Comparison of ENCODE assay signal across 1 cellular context in the genomic region with DNA sequence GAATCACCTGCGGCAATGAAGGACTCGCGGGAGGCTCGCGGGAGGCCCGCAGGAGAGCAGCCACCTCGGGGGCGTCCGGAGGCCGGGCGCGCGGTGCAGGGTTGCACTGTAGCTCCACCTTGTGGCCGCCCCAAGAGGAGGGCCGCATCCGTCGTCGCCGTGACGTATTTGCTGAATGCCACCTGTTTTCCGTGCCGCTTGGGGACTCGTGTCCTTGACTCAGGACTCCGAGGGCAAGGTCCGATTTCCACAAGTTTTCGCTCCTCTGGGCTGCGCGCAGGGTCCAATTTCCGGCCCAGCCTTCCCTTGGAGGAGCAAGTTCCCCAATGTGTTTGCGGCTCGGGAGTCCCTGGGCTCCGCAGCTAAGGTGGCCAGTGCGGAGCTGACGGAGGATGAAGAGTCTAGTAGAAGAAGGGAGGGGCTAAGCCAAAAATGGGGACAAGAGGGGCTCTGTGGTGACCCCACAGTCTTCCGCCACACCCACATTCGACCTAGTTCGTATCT.
A peak's percentile ranks its signal among the peaks of the same experiment; 100 is the strongest.
TF ChIP-seq lines count a peak whose summit lies in the region.

No MANE protein-coding gene starts in this region.

TF ChIP-seq in GM12878, 131 proteins besides CTCF, POLR2A, EP300 and RAD21 (continued from another document):
- TF ChIP-seq, protein P1, sequence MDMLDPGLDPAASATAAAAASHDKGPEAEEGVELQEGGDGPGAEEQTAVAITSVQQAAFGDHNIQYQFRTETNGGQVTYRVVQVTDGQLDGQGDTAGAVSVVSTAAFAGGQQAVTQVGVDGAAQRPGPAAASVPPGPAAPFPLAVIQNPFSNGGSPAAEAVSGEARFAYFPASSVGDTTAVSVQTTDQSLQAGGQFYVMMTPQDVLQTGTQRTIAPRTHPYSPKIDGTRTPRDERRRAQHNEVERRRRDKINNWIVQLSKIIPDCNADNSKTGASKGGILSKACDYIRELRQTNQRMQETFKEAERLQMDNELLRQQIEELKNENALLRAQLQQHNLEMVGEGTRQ (IDR thresholded peaks at IDR 0.05; ENCODE audit: borderline replicate concordance, low read depth, low read length), result no peak
- TF ChIP-seq CEBPB (IDR thresholded peaks at IDR 0.05; ENCODE audit: borderline replicate concordance in 1 of 2, low read depth in 2 of 2, low read length in 2 of 2), result no peak
- 0 out of 2 replicates have a peak, but pooled peaks have one; percentile 4 for TF ChIP-seq RUNX3 (IDR thresholded peaks at IDR 0.05; ENCODE audit: low read length)
- TF ChIP-seq, protein P2, sequence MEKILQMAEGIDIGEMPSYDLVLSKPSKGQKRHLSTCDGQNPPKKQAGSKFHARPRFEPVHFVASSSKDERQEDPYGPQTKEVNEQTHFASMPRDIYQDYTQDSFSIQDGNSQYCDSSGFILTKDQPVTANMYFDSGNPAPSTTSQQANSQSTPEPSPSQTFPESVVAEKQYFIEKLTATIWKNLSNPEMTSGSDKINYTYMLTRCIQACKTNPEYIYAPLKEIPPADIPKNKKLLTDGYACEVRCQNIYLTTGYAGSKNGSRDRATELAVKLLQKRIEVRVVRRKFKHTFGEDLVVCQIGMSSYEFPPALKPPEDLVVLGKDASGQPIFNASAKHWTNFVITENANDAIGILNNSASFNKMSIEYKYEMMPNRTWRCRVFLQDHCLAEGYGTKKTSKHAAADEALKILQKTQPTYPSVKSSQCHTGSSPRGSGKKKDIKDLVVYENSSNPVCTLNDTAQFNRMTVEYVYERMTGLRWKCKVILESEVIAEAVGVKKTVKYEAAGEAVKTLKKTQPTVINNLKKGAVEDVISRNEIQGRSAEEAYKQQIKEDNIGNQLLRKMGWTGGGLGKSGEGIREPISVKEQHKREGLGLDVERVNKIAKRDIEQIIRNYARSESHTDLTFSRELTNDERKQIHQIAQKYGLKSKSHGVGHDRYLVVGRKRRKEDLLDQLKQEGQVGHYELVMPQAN (conservative IDR thresholded peaks at IDR 0.05), result peak; percentile 51; the same call in 1 of the 2 replicates
- TF ChIP-seq, protein P3, sequence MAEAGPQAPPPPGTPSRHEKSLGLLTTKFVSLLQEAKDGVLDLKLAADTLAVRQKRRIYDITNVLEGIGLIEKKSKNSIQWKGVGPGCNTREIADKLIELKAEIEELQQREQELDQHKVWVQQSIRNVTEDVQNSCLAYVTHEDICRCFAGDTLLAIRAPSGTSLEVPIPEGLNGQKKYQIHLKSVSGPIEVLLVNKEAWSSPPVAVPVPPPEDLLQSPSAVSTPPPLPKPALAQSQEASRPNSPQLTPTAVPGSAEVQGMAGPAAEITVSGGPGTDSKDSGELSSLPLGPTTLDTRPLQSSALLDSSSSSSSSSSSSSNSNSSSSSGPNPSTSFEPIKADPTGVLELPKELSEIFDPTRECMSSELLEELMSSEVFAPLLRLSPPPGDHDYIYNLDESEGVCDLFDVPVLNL (IDR thresholded peaks at IDR 0.05; ENCODE audit: low read depth, low read length), result no peak
- peak; percentile 80 for TF ChIP-seq TCF3 (IDR thresholded peaks at IDR 0.05; ENCODE audit: borderline replicate concordance, insufficient read depth, low read depth, low read length)
- 0 out of 4 replicates have a peak, but pooled peaks of 1 of the 2 experiments have one; percentile 25 for TF ChIP-seq BHLHE40 (IDR thresholded peaks at IDR 0.05; ENCODE audit: borderline replicate concordance in 1 of 2, low read depth in 2 of 2, low read length in 1 of 2)
- no peak for TF ChIP-seq ZNF24 (IDR thresholded peaks at IDR 0.05)
- peak; percentile 26 for TF ChIP-seq IKZF1 (conservative IDR thresholded peaks at IDR 0.05)
- TF ChIP-seq, protein P4, sequence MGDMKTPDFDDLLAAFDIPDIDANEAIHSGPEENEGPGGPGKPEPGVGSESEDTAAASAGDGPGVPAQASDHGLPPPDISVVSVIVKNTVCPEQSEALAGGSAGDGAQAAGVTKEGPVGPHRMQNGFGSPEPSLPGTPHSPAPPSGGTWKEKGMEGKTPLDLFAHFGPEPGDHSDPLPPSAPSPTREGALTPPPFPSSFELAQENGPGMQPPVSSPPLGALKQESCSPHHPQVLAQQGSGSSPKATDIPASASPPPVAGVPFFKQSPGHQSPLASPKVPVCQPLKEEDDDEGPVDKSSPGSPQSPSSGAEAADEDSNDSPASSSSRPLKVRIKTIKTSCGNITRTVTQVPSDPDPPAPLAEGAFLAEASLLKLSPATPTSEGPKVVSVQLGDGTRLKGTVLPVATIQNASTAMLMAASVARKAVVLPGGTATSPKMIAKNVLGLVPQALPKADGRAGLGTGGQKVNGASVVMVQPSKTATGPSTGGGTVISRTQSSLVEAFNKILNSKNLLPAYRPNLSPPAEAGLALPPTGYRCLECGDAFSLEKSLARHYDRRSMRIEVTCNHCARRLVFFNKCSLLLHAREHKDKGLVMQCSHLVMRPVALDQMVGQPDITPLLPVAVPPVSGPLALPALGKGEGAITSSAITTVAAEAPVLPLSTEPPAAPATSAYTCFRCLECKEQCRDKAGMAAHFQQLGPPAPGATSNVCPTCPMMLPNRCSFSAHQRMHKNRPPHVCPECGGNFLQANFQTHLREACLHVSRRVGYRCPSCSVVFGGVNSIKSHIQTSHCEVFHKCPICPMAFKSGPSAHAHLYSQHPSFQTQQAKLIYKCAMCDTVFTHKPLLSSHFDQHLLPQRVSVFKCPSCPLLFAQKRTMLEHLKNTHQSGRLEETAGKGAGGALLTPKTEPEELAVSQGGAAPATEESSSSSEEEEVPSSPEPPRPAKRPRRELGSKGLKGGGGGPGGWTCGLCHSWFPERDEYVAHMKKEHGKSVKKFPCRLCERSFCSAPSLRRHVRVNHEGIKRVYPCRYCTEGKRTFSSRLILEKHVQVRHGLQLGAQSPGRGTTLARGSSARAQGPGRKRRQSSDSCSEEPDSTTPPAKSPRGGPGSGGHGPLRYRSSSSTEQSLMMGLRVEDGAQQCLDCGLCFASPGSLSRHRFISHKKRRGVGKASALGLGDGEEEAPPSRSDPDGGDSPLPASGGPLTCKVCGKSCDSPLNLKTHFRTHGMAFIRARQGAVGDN (IDR thresholded peaks at IDR 0.05), result peak; percentile 58; the same call in 1 of the 2 replicates
- peak; percentile 61; the same call in 1 of the 2 replicates for TF ChIP-seq SMARCA5 (IDR thresholded peaks at IDR 0.05)
- no peak for TF ChIP-seq ZNF384 (IDR thresholded peaks at IDR 0.05; ENCODE audit: borderline replicate concordance, low read depth, low read length)
- no peak for TF ChIP-seq YBX1 (IDR thresholded peaks at IDR 0.05)
- no peak for TF ChIP-seq RCOR1 (conservative IDR thresholded peaks at IDR 0.05; ENCODE audit: low read depth, low read length)
- no peak for TF ChIP-seq ETV6 (conservative IDR thresholded peaks at IDR 0.05 in 1 of 2, IDR thresholded peaks at IDR 0.05 in 1 of 2; ENCODE audit: borderline replicate concordance in 1 of 2, low read depth in 1 of 2)
- no peak for TF ChIP-seq POLR2AphosphoS5 (IDR thresholded peaks at IDR 0.05; ENCODE audit: low read length)
- TF ChIP-seq DPF2 (IDR thresholded peaks at IDR 0.05), result peak; percentile 18; the same call in 1 of the 2 replicates
- TF ChIP-seq MYB (IDR thresholded peaks at IDR 0.05; ENCODE audit: borderline replicate concordance, low read depth, low read length), result no peak
- TF ChIP-seq MXI1 (IDR thresholded peaks at IDR 0.05; ENCODE audit: low read depth, low read length), result no peak
- peak; percentile 24 for TF ChIP-seq SMC3 (IDR thresholded peaks at IDR 0.05; ENCODE audit: borderline replicate concordance, low read length)
- TF ChIP-seq RFX5 (IDR thresholded peaks at IDR 0.05; ENCODE audit: low read depth, low read length), result no peak
- no peak for TF ChIP-seq ZBED1 (IDR thresholded peaks at IDR 0.05; ENCODE audit: borderline replicate concordance)
- TF ChIP-seq EED (IDR thresholded peaks at IDR 0.05; ENCODE audit: low read depth), result no peak
- no peak for TF ChIP-seq REST (IDR thresholded peaks at IDR 0.05; ENCODE audit: low read depth, low read length)
- TF ChIP-seq KDM1A (IDR thresholded peaks at IDR 0.05; ENCODE audit: borderline replicate concordance), result no peak
- no peak for TF ChIP-seq IRF4 (IDR thresholded peaks at IDR 0.05; ENCODE audit: low read depth, low read length)
- TF ChIP-seq TCF12 (IDR thresholded peaks at IDR 0.05; ENCODE audit: low read depth, low read length), result peak; percentile 65
- TF ChIP-seq PAX5 (IDR thresholded peaks at IDR 0.05; ENCODE audit: borderline replicate concordance, low read depth, low read length), result peak; percentile 11; the same call in 1 of the 2 replicates
- no peak for TF ChIP-seq KLF5 (IDR thresholded peaks at IDR 0.05; ENCODE audit: partially characterized antibody)
- TF ChIP-seq E4F1 (IDR thresholded peaks at IDR 0.05; ENCODE audit: borderline replicate concordance, partially characterized antibody), result no peak
- peak; percentile 23 for TF ChIP-seq MEF2B (IDR thresholded peaks at IDR 0.05; ENCODE audit: partially characterized antibody, poor library complexity, severe bottlenecking)
- no peak for TF ChIP-seq TAF1 (IDR thresholded peaks at IDR 0.05; ENCODE audit: borderline replicate concordance, low read depth, low read length)
- TF ChIP-seq NBN (IDR thresholded peaks at IDR 0.05), result 0 out of 2 replicates have a peak, but pooled peaks have one; percentile 41
- TF ChIP-seq CREB1 (IDR thresholded peaks at IDR 0.05; ENCODE audit: low read depth), result peak; percentile 83
- TF ChIP-seq POLR2AphosphoS2 (IDR thresholded peaks at IDR 0.05; ENCODE audit: low read depth, low read length), result no peak
- TF ChIP-seq LARP7 (IDR thresholded peaks at IDR 0.05), result peak; percentile 34; the same call in 1 of the 2 replicates
